Comparison of ENCODE assay signal across 1 cellular context in genomic region chr17:1177099-1177996, GRCh38.
TF ChIP-seq lines count a peak whose summit lies in the region.

No MANE protein-coding gene starts in this region.

TF ChIP-seq in HEK293, 187 proteins besides CTCF, POLR2A, EP300 and RAD21 (continued from another document):
- TF ChIP-seq, protein P1, sequence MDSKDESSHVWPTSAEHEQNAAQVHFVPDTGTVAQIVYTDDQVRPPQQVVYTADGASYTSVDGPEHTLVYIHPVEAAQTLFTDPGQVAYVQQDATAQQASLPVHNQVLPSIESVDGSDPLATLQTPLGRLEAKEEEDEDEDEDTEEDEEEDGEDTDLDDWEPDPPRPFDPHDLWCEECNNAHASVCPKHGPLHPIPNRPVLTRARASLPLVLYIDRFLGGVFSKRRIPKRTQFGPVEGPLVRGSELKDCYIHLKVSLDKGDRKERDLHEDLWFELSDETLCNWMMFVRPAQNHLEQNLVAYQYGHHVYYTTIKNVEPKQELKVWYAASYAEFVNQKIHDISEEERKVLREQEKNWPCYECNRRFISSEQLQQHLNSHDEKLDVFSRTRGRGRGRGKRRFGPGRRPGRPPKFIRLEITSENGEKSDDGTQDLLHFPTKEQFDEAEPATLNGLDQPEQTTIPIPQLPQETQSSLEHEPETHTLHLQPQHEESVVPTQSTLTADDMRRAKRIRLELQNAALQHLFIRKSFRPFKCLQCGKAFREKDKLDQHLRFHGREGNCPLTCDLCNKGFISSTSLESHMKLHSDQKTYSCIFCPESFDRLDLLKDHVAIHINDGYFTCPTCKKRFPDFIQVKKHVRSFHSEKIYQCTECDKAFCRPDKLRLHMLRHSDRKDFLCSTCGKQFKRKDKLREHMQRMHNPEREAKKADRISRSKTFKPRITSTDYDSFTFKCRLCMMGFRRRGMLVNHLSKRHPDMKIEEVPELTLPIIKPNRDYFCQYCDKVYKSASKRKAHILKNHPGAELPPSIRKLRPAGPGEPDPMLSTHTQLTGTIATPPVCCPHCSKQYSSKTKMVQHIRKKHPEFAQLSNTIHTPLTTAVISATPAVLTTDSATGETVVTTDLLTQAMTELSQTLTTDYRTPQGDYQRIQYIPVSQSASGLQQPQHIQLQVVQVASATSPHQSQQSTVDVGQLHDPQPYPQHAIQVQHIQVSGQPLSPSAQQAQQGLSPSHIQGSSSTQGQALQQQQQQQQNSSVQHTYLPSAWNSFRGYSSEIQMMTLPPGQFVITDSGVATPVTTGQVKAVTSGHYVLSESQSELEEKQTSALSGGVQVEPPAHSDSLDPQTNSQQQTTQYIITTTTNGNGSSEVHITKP (tag by site-specific recombination; IDR thresholded peaks at IDR 0.05): peak; percentile 6; the same call in 1 of the 2 replicates
